In the genomic region with DNA sequence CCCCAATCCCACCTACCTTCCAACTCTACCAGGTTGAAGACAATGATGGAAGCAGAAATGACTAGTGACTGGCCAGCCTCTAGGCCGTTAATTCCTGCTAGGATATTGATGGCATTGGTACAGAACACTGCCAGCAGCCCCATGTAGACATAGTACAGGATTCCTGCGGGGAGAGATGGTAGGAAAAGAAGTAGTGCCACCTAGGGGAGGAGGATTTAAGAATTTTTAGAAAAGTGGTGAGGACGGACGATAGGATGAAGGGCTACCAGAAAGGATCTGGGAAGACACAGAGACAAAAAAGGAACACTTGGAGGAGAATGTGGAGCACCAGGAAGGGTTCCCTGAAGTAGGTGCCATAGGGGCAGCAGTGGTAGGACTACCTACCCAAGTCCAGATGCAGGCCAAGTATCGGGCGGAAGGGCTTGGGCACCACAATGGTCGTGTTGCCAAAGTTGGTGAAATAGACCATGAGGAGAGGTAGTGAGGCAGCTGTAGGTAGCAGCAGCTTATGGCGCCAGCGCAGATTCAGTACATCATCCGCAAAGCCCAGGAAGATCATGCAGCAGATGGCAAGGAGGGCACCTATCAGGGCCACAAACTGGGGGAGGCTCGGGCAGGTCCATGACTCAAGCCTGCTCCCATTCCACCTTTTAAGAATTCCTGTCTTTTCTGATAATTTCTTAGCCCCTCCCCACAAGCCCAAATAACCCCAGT, we compare ENCODE assay signal across 8 cellular contexts. TPM values are rescaled to one million over a fixed set of nuclear protein-coding genes. Genes with fewer than 3 reads are reported as not detected.
A peak's percentile ranks its signal among the peaks of the same experiment; 100 is the strongest.
DNase-seq lines count a peak whose midpoint lies in the region; ATAC-seq, FAIRE-seq and TF ChIP-seq lines count a peak whose summit lies in the region.

No MANE protein-coding gene starts in this region.

- no peak for TF ChIP-seq POLR2A in breast epithelium (IDR thresholded peaks at IDR 0.05)

- TF ChIP-seq CTCF in A673 (conservative IDR thresholded peaks at IDR 0.05; ENCODE audit: low read depth, low read length), result peak; percentile 78
- no peak for TF ChIP-seq CTCF in breast epithelium (IDR thresholded peaks at IDR 0.05)
- no peak for TF ChIP-seq CTCF in mesothelial cell of epicardium (IDR thresholded peaks at IDR 0.05; ENCODE audit: unreplicated experiment)

- H3K9me3 ChIP-seq in A673 (ENCODE audit: low read depth, low read length, poor library complexity, severe bottlenecking) (no peaks in the 10 kb centered on the region), breast epithelium (no peaks in the 10 kb centered on the region)

- peak overlapping the region; percentile 80 for H3K4me3 Mint-ChIP-seq in mesothelial cell of epicardium

- intact Hi-C loops in A673 (cut with micrococcal nuclease; ENCODE audit: unreplicated experiment) (loop anchor here (5.0 kb wide), 4 partner anchors 33 to 222 kb away; partner anchors contain the start of genes BCL9L, RPS25, TRAPPC4 and VPS11), breast epithelium (cut with DNase I; ENCODE audit: low total_unique reads) (no loop called here)

- H3K4me3 ChIP-seq in A673 (ENCODE audit: low read depth, low read length, poor library complexity, severe bottlenecking) (peak overlapping the region; percentile 87), breast epithelium (peak overlapping the region; percentile 75 to 97 (median 83))

- H3K27me3 Mint-ChIP-seq in mesothelial cell of epicardium (ENCODE audit: low read depth), result no peaks in the 10 kb centered on the region

- no peaks in the 10 kb centered on the region for H3K27me3 ChIP-seq in A673 (replicated peaks; ENCODE audit: insufficient read depth, low read depth, low read length, poor library complexity)
- no peaks in the 10 kb centered on the region for H3K27me3 ChIP-seq in breast epithelium

- DNase-seq in A673 (ENCODE audit: low spot score) (peak; percentile 87), NCI-H526 (lab: John Stamatoyannopoulos, UW) (peak; percentile 82 to 91), breast epithelium (ENCODE audit: low spot score in 2 of 2) (no peak), mesothelial cell of epicardium (ENCODE audit: low spot score in 2 of 2, unreplicated experiment in 2 of 2) (no peak)
- DNase-seq in activated CD4-positive, alpha-beta T cell treated with anti-CD3 and anti-CD28 coated beads for 4 hours, result no peak

- peak; percentile 82 for FAIRE-seq in G401.6 (lab: Jason Lieb, UNC)

- no peaks in the 10 kb centered on the region for H3K9me3 Mint-ChIP-seq in mesothelial cell of epicardium

- POLR2A ChIA-PET in A673 (lab: Charles Lee; ENCODE audit: low non-redundant PET), result no interaction called here

- BruUV-seq in A673 (replicated peaks; lab: Mats Ljungman, UMichigan), result no TSS peak

- ATAC-seq in GM18519 (IDR thresholded peaks at IDR 0.05; ENCODE audit: low FRiP score, unreplicated experiment) (no peak), GM19455 (IDR thresholded peaks at IDR 0.05; ENCODE audit: unreplicated experiment) (no peak)

- peaks cover 35% of the 10 kb centered on the region for H3K36me3 ChIP-seq in A673 (ENCODE audit: insufficient read depth, low read length, poor library complexity, severe bottlenecking)
- peaks cover 11% of the 10 kb centered on the region for H3K36me3 ChIP-seq in breast epithelium

- peaks cover 42% of the 10 kb centered on the region for H3K4me1 Mint-ChIP-seq in mesothelial cell of epicardium

- H3K27ac Mint-ChIP-seq in mesothelial cell of epicardium, result peak overlapping the region; percentile 77

- peaks cover 20% of the 10 kb centered on the region for H3K36me3 Mint-ChIP-seq in mesothelial cell of epicardium

- H3K27ac ChIP-seq in A673 (ENCODE audit: low read depth, low read length, poor library complexity, severe bottlenecking) (peak overlapping the region; percentile 92), breast epithelium (no peak overlapping the region)

- H3K4me1 ChIP-seq in A673 (ENCODE audit: insufficient read depth, low read length, poor library complexity, severe bottlenecking) (peaks cover 18% of the 10 kb centered on the region), breast epithelium (peaks cover 4 to 17% of the 10 kb centered on the region in 2 donors)

- CTCF ChIA-PET in A673 (lab: Charles Lee), result no interaction called here

RNA-seq across cellular contexts. Expression of gene DPAGT1, which starts 1.2 kb away (rescaled TPM):
- total RNA-seq in A673 (2021) (102 and 115 TPM in 2 replicates), breast epithelium (10 to 100 TPM; 18.4 to 32.5 (median 27.2) TPM), mesothelial cell of epicardium (38.2 to 47.7 TPM (median 44.9 TPM) in 3 replicates)

RNA-seq across cellular contexts. Expression of gene C2CD2L, which starts 6.7 kb away (rescaled TPM):
- total RNA-seq in A673 (2021) (17.1 and 17.8 TPM in 2 replicates), breast epithelium (1 to 10 TPM; 5.1 to 6.9 (median 6.3) TPM), mesothelial cell of epicardium (8.7 to 10.5 TPM (median 10.0 TPM) in 3 replicates)

RNA-seq across cellular contexts. Expression of gene HMBS, which starts 15.7 kb away (rescaled TPM):
- total RNA-seq in A673 (2021) (72.5 and 80.6 TPM in 2 replicates), breast epithelium (10 to 100 TPM in 1 of 3 donors, 1 to 10 TPM in 2; 5.6 to 21.6 (median 8.9) TPM), mesothelial cell of epicardium (28.0 to 29.1 TPM (median 28.1 TPM) in 3 replicates)

RNA-seq across cellular contexts. Expression of gene HINFP, which starts 21.0 kb away (rescaled TPM):
- total RNA-seq in A673 (2021) (31.7 and 31.9 TPM in 2 replicates), breast epithelium (10 to 100 TPM; 17.9 to 29.6 (median 29.2) TPM), mesothelial cell of epicardium (32.8 to 36.7 TPM (median 34.4 TPM) in 3 replicates)

RNA-seq across cellular contexts. Expression of gene VPS11, which starts 32.8 kb away (rescaled TPM):
- total RNA-seq in A673 (2021), result 26.7 and 32.4 TPM in 2 replicates
- total RNA-seq in breast epithelium, result 10 to 100 TPM; 38.0 to 53.9 (median 46.6) TPM
- 32.5 to 35.2 TPM (median 32.6 TPM) in 3 replicates for total RNA-seq in mesothelial cell of epicardium

Comparison
In these comparisons a context has a peak if more than half of its experiments do, and no peak if none do; other contexts are left out.
1. DNase-seq: peak in A673 (single experiment) and NCI-H526 (2 of 2); none in breast epithelium (0 of 2), mesothelial cell of epicardium (0 of 2) and activated CD4-positive, alpha-beta T cell treated with anti-CD3 and anti-CD28 coated beads for 4 hours (0 of 2).